ENCODE assay signal across 8 cellular contexts in the genomic region with DNA sequence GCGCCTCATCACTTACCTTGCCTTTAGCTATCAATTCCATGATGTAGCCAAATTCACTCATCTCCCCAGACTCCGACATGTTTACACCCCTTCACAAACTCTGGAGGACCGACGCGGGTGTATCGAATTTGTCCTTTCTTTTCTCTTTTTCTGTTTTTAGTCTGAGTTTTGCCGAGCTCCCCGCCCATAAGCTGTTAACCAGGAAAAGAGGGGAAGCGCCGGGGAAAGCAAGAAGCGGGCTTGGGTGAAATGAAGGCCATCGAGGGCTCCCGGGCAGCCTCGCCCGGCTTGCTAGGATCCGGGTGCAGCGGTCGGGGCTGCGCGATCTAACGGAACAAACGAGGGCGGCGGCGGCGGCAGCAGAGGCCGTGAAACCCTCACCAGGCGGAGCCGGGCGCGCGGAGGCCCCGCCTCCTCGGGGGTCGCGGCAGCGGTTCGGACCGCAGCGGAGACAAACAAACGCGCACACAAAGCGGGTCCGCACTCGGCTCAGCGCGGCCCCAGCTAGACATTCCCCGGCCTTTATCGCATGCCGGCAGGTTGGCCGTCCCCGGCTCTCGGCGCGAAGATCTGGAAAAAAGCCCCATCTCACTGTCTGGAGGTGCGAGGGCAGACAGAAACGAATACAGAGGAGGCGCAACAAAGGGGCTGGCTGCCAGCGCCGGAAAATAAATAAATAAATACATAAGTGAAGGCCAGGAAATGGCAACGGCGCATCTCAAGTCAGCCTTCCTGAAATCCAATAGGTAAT. TPM values are rescaled to one million over a fixed set of nuclear protein-coding genes. Genes with fewer than 3 reads are reported as not detected.
A peak's percentile ranks its signal among the peaks of the same experiment; 100 is the strongest.
DNase-seq lines count a peak whose midpoint lies in the region; ATAC-seq, FAIRE-seq and TF ChIP-seq lines count a peak whose summit lies in the region.

No MANE protein-coding gene starts in this region.

- no peaks in the 10 kb centered on the region for H3K4me1 ChIP-seq in foreskin keratinocyte
- peaks cover 9% of the 10 kb centered on the region for H3K4me1 ChIP-seq in neural progenitor cell

- H3F3A ChIP-seq in neural progenitor cell (ENCODE audit: low read depth), result peaks cover 18% of the 10 kb centered on the region

- POLR2A ChIA-PET in activated CD4-positive, alpha-beta T cell treated with anti-CD3 and anti-CD28 coated beads, Interleukin-2, amount 10 ng/mL, durations not matched to agents 7 days and 5 days (lab: Charles Lee), result no interaction called here

- peak overlapping the region; percentile 55 for H3K4me3 ChIP-seq in neural progenitor cell

- H3K9me3 Mint-ChIP-seq in activated CD4-positive, alpha-beta T cell treated with anti-CD3 and anti-CD28 coated beads, Interleukin-2, amount 10 ng/mL, durations not matched to agents 7 days and 5 days, result no peaks in the 10 kb centered on the region
- H3K9me3 Mint-ChIP-seq in neural progenitor cell, result peaks cover 8% of the 10 kb centered on the region

- no peak for FAIRE-seq in RCC 7860 (lab: Jason Lieb, UNC)

- H4K20me1 ChIP-seq in neural progenitor cell (ENCODE audit: low read depth), result peaks cover 6% of the 10 kb centered on the region

- peak; percentile 70 for ATAC-seq in GM21528 (IDR thresholded peaks at IDR 0.05; ENCODE audit: low FRiP score, unreplicated experiment)
- ATAC-seq in foreskin keratinocyte, result peak; percentile 65
- ATAC-seq in GM18861 (IDR thresholded peaks at IDR 0.05; ENCODE audit: unreplicated experiment), result no peak

- peaks cover 94% of the 10 kb centered on the region for H3K27me3 ChIP-seq in foreskin keratinocyte
- peaks cover 89% of the 10 kb centered on the region for H3K27me3 ChIP-seq in neural progenitor cell

- TF ChIP-seq CTCF in foreskin keratinocyte (conservative IDR thresholded peaks at IDR 0.05) (no peak), neural progenitor cell (IDR thresholded peaks at IDR 0.05) (no peak)

- no peaks in the 10 kb centered on the region for H3K79me2 ChIP-seq in neural progenitor cell (ENCODE audit: low read depth)

- peak overlapping the region; percentile 75 for H3K4me3 Mint-ChIP-seq in activated CD4-positive, alpha-beta T cell treated with anti-CD3 and anti-CD28 coated beads, Interleukin-2, amount 10 ng/mL, durations not matched to agents 7 days and 5 days
- peak overlapping the region; percentile 88 for H3K4me3 Mint-ChIP-seq in neural progenitor cell

- peaks cover 10% of the 10 kb centered on the region for H3K4me1 Mint-ChIP-seq in activated CD4-positive, alpha-beta T cell treated with anti-CD3 and anti-CD28 coated beads, Interleukin-2, amount 10 ng/mL, durations not matched to agents 7 days and 5 days
- H3K4me1 Mint-ChIP-seq in neural progenitor cell, result peaks cover 9% of the 10 kb centered on the region

- H3K4me2 ChIP-seq in neural progenitor cell, result peak overlapping the region; percentile 83

- CTCF ChIA-PET in activated CD4-positive, alpha-beta T cell treated with anti-CD3 and anti-CD28 coated beads, Interleukin-2, amount 10 ng/mL, durations not matched to agents 7 days and 5 days (lab: Charles Lee), result no interaction called here

- no peaks in the 10 kb centered on the region for H3K9me3 ChIP-seq in neural progenitor cell (ENCODE audit: low read depth)

- H3K36me3 ChIP-seq in neural progenitor cell, result no peaks in the 10 kb centered on the region

- peak; percentile 61 for DNase-seq in ELR (ENCODE audit: low read depth)
- DNase-seq in LHCN-M2 (ENCODE audit: low read depth), result peak; percentile 39
- peak; percentile 11 for DNase-seq in activated CD4-positive, alpha-beta T cell treated with anti-CD3 and anti-CD28 coated beads, Interleukin-2, amount 10 ng/mL, durations not matched to agents 7 days and 5 days
- peak in 1 of 2 donors; percentile 28 for DNase-seq in foreskin keratinocyte
- peak; percentile 92 for DNase-seq in neural progenitor cell (ENCODE audit: low spot score)
- DNase-seq in RCC 7860 (ENCODE audit: low spot score), result no peak

- H3K9ac ChIP-seq in neural progenitor cell, result no peak overlapping the region

- H3K27ac Mint-ChIP-seq in activated CD4-positive, alpha-beta T cell treated with anti-CD3 and anti-CD28 coated beads, Interleukin-2, amount 10 ng/mL, durations not matched to agents 7 days and 5 days, result no peak overlapping the region
- H3K27ac Mint-ChIP-seq in neural progenitor cell, result no peak overlapping the region

- H3K36me3 Mint-ChIP-seq in activated CD4-positive, alpha-beta T cell treated with anti-CD3 and anti-CD28 coated beads, Interleukin-2, amount 10 ng/mL, durations not matched to agents 7 days and 5 days (ENCODE audit: low read depth), result no peaks in the 10 kb centered on the region
- H3K36me3 Mint-ChIP-seq in neural progenitor cell, result peaks cover 7% of the 10 kb centered on the region

- H3K27ac ChIP-seq in foreskin keratinocyte (no peak overlapping the region), neural progenitor cell (no peak overlapping the region)

- peaks cover 81% of the 10 kb centered on the region for H3K27me3 Mint-ChIP-seq in activated CD4-positive, alpha-beta T cell treated with anti-CD3 and anti-CD28 coated beads, Interleukin-2, amount 10 ng/mL, durations not matched to agents 7 days and 5 days
- H3K27me3 Mint-ChIP-seq in neural progenitor cell (ENCODE audit: insufficient read depth, low read depth), result peaks cover 28% of the 10 kb centered on the region

- peak overlapping the region; percentile 86 for H2AFZ ChIP-seq in neural progenitor cell (replicated peaks)

RNA-seq across cellular contexts. Expression of a gene that starts 10.4 kb away (rescaled TPM):
- 3.9 and 5.4 TPM in 2 replicates for total RNA-seq in LHCN-M2 (2014; rRNA removed)
- polyA plus RNA-seq in LHCN-M2 (2012), result 0.56 TPM
- total RNA-seq in activated CD4-positive, alpha-beta T cell treated with anti-CD3 and anti-CD28 coated beads, Interleukin-2, amount 10 ng/mL, durations not matched to agents 7 days and 5 days, result not detected
- 1.8 and 2.4 TPM in 2 replicates for total RNA-seq in foreskin keratinocyte
- polyA plus RNA-seq in foreskin keratinocyte, result 0.32 and 0.50 TPM in 2 replicates
- total RNA-seq in neural progenitor cell (ENCODE audit: low replicate concordance), result 31.2 and 42.6 TPM in 2 replicates
